Comparison of ENCODE assay signal across 10 cellular contexts in genomic region chr1:150972417-150972940, GRCh38. TPM values are rescaled to one million over a fixed set of nuclear protein-coding genes. Genes with fewer than 3 reads are reported as not detected.
DNase-seq lines count a peak whose midpoint lies in the region; ATAC-seq and TF ChIP-seq lines count a peak whose summit lies in the region.
"Had no signal": no experiment of that assay in that cellular context is flagged by ENCODE, and none has a peak within 500 bp of the region (broad histone marks: within the 10 kb centered on the region; RNA-seq: fewer than 3 reads in every experiment).

No MANE protein-coding gene starts in this region.

- no peak for ATAC-seq in psoas muscle
- ATAC-seq in esophagus mucosa = no peak

- DNase-seq in RWPE1 (ENCODE audit: low spot score) (no peak), esophagus squamous epithelium (lab: John Stamatoyannopoulos, UW) (no peak), psoas muscle (no peak), NCI-H2107 (lab: John Stamatoyannopoulos, UW) (no peak), NCI-H524 treated with DMSO at 0.1 percent for 48 hours (lab: John Stamatoyannopoulos, UW) (no peak)
- DNase-seq in NK-92 treated with Interleukin-12 subunit alpha and Interleukin-12 subunit beta, amount 100 ng/mL, for 24 hours (lab: John Stamatoyannopoulos, UW) = no peak

- WGBS in esophagus squamous epithelium, 2 donors = 38 to 66% methylated on average over 4 of the region's 4 CpGs
- WGBS in psoas muscle, 3 donors = 47 to 60% (median 52%) methylated on average over 4 of the region's 4 CpGs

- H3K4me1 ChIP-seq in DOHH2 (ENCODE audit: control insufficient read depth, low read length) = peaks cover 43% of the 10 kb centered on the region
- peaks cover 35 to 70% (median 48%) of the 10 kb centered on the region in 3 donors for H3K4me1 ChIP-seq in esophagus squamous epithelium
- peaks cover 38% of the 10 kb centered on the region for H3K4me1 ChIP-seq in psoas muscle

- H3K9me2 ChIP-seq in DOHH2 (replicated peaks; ENCODE audit: control insufficient read depth, low read length) = no peaks in the 10 kb centered on the region

- no peak for TF ChIP-seq CTCF in DOHH2 (IDR thresholded peaks at IDR 0.05; ENCODE audit: low read depth, low read length, poor library complexity, severe bottlenecking)
- no peak for TF ChIP-seq CTCF in RWPE1 (conservative IDR thresholded peaks at IDR 0.05; ENCODE audit: low read depth)
- TF ChIP-seq CTCF in esophagus squamous epithelium (IDR thresholded peaks at IDR 0.05) = no peak
- TF ChIP-seq CTCF in psoas muscle (IDR thresholded peaks at IDR 0.05) = no peak

- H3K4me3 ChIP-seq in DOHH2 (ENCODE audit: low read length) (peak overlapping the region; percentile 90), esophagus squamous epithelium (peak overlapping the region in 3 of 4 donors; percentile 83 to 88 (median 84)), psoas muscle (peak overlapping the region; percentile 86)

- POLR2A ChIA-PET in RWPE1 (lab: Yijun Ruan, JAX; ENCODE audit: low non-redundant PET) = no interaction called here

- peak overlapping the region; percentile 84 for H3K4me2 ChIP-seq in DOHH2 (ENCODE audit: low read length)

- H3F3A ChIP-seq in DOHH2 (ENCODE audit: control insufficient read depth, insufficient read depth) = peaks cover 9% of the 10 kb centered on the region

- intact Hi-C loops in esophagus squamous epithelium (cut with DNase I) = no loop called here
- intact Hi-C loops in psoas muscle (cut with DNase I) = loop anchor here in 1 of 2 donors (5.0 kb wide), 1 partner anchor 405 kb away; no protein-coding TSS in a partner anchor

- H3K9me3 ChIP-seq in DOHH2 (ENCODE audit: control insufficient read depth, insufficient read depth, low read length) (no peaks in the 10 kb centered on the region), esophagus squamous epithelium (no peaks in the 10 kb centered on the region), psoas muscle (no peaks in the 10 kb centered on the region)

- H4K20me1 ChIP-seq in DOHH2 (ENCODE audit: control insufficient read depth, insufficient read depth, low read depth, low read length) = peaks cover 3% of the 10 kb centered on the region; the same call in 1 of the 2 replicates

- 0 out of 2 replicates have a peak overlapping the region, but pooled peaks have one; percentile 50 for H3K27ac ChIP-seq in DOHH2 (ENCODE audit: low read depth, low read length)
- H3K27ac ChIP-seq in RWPE1 = peak overlapping the region; percentile 91
- H3K27ac ChIP-seq in esophagus squamous epithelium = peak overlapping the region; percentile 7 to 96 (median 94)
- peak overlapping the region; percentile 97 for H3K27ac ChIP-seq in psoas muscle

- H3K79me2 ChIP-seq in DOHH2 (ENCODE audit: control insufficient read depth, low read length) = peaks cover 72% of the 10 kb centered on the region

- TF ChIP-seq POLR2A in esophagus squamous epithelium (IDR thresholded peaks at IDR 0.05) = no peak

- CTCF ChIA-PET in RWPE1 (lab: Yijun Ruan, JAX) = interaction anchor here (0.6 kb wide), 1 partner anchor 17 kb away, joined by 4 read pairs; no protein-coding TSS in a partner anchor

- H3K36me3 ChIP-seq in DOHH2 (ENCODE audit: control insufficient read depth, low read length) (peaks cover 52% of the 10 kb centered on the region), esophagus squamous epithelium (peaks cover 9 to 15% (median 13%) of the 10 kb centered on the region in 3 donors), psoas muscle (ENCODE audit: insufficient read depth in 1 of 2, low read depth in 1 of 2) (peaks cover 6 to 17% of the 10 kb centered on the region in 2 donors)

- H3K27me3 ChIP-seq in DOHH2 (ENCODE audit: control insufficient read depth, low read length) = no peaks in the 10 kb centered on the region
- H3K27me3 ChIP-seq in esophagus squamous epithelium = no peaks in the 10 kb centered on the region
- no peaks in the 10 kb centered on the region for H3K27me3 ChIP-seq in psoas muscle (ENCODE audit: insufficient read depth in 3 of 3, low read length in 2 of 3)

RNA-seq across cellular contexts. Expression of gene CERS2, which starts 2.2 kb away (rescaled TPM):
- total RNA-seq in esophagus squamous epithelium = 10 to 100 TPM; 18.2 to 72.7 (median 45.4) TPM
- total RNA-seq in psoas muscle = 10 to 100 TPM; 42.1 to 61.0 (median 51.1) TPM
- 10 to 100 TPM; 29.8 to 59.6 (median 30.5) TPM for polyA plus RNA-seq in psoas muscle
- 49.8 TPM for total RNA-seq in esophagus mucosa

RNA-seq across cellular contexts. Expression of gene ANXA9, which starts 9.6 kb away (rescaled TPM):
- total RNA-seq in esophagus squamous epithelium = 1 to 10 TPM; 1.2 to 7.8 (median 4.4) TPM
- total RNA-seq in psoas muscle = not detected
- polyA plus RNA-seq in psoas muscle = under 1 TPM; 0.07 to 0.10 (median 0.07) TPM
- total RNA-seq in esophagus mucosa = 0.40 TPM
- total RNA-seq: glomerular endothelial cell, RPMI7951 had no signal

RNA-seq across cellular contexts. Expression of gene MINDY1, which starts 34.2 kb away (rescaled TPM):
- 10 to 100 TPM; 25.4 to 52.5 (median 37.1) TPM for total RNA-seq in esophagus squamous epithelium
- total RNA-seq in psoas muscle = 10 to 100 TPM; 13.9 to 26.0 (median 18.5) TPM
- polyA plus RNA-seq in psoas muscle = 10 to 100 TPM in 1 of 3 donors, 1 to 10 TPM in 2; 4.4 to 16.2 (median 9.7) TPM
- total RNA-seq in esophagus mucosa = 33.4 TPM

RNA-seq across cellular contexts. Expression of gene PRUNE1, which starts 35.8 kb away (rescaled TPM):
- total RNA-seq in esophagus squamous epithelium (10 to 100 TPM in 3 of 4 donors, 1 to 10 TPM in 1; 8.9 to 21.0 (median 15.9) TPM), psoas muscle (10 to 100 TPM; 17.5 to 30.2 (median 24.6) TPM), esophagus mucosa (14.3 TPM)
- 10 to 100 TPM; 12.4 to 33.8 (median 15.1) TPM for polyA plus RNA-seq in psoas muscle

RNA-seq across cellular contexts. Expression of gene SETDB1, which starts 46.3 kb away (rescaled TPM):
- total RNA-seq in esophagus squamous epithelium (10 to 100 TPM; 20.5 to 39.5 (median 25.3) TPM), psoas muscle (10 to 100 TPM; 19.4 to 27.1 (median 20.4) TPM), esophagus mucosa (24.3 TPM)
- 10 to 100 TPM; 12.8 to 14.8 (median 13.5) TPM for polyA plus RNA-seq in psoas muscle
